ENCODE assay signal across 2 cellular contexts in genomic region chr7:90459888-90460287, GRCh38.
TF ChIP-seq lines count a peak whose summit lies in the region.

No MANE protein-coding gene starts in this region.

TF ChIP-seq in HepG2, 621 proteins besides CTCF, POLR2A, EP300 and RAD21:
- no peak for TF ChIP-seq FOXK2 (IDR thresholded peaks at IDR 0.05)
- no peak for TF ChIP-seq SP2 (CRISPR knock-in tag; IDR thresholded peaks at IDR 0.05)
- TF ChIP-seq, protein P1, sequence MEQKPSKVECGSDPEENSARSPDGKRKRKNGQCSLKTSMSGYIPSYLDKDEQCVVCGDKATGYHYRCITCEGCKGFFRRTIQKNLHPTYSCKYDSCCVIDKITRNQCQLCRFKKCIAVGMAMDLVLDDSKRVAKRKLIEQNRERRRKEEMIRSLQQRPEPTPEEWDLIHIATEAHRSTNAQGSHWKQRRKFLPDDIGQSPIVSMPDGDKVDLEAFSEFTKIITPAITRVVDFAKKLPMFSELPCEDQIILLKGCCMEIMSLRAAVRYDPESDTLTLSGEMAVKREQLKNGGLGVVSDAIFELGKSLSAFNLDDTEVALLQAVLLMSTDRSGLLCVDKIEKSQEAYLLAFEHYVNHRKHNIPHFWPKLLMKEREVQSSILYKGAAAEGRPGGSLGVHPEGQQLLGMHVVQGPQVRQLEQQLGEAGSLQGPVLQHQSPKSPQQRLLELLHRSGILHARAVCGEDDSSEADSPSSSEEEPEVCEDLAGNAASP (CRISPR knock-in tag; IDR thresholded peaks at IDR 0.05; ENCODE audit: borderline replicate concordance), result no peak
- TF ChIP-seq MIXL1 (CRISPR knock-in tag; IDR thresholded peaks at IDR 0.05), result no peak
- no peak for TF ChIP-seq HNRNPL (IDR thresholded peaks at IDR 0.05; ENCODE audit: low read depth, low read length)
- no peak for TF ChIP-seq DZIP1 (CRISPR knock-in tag; IDR thresholded peaks at IDR 0.05)
- TF ChIP-seq, protein P2, sequence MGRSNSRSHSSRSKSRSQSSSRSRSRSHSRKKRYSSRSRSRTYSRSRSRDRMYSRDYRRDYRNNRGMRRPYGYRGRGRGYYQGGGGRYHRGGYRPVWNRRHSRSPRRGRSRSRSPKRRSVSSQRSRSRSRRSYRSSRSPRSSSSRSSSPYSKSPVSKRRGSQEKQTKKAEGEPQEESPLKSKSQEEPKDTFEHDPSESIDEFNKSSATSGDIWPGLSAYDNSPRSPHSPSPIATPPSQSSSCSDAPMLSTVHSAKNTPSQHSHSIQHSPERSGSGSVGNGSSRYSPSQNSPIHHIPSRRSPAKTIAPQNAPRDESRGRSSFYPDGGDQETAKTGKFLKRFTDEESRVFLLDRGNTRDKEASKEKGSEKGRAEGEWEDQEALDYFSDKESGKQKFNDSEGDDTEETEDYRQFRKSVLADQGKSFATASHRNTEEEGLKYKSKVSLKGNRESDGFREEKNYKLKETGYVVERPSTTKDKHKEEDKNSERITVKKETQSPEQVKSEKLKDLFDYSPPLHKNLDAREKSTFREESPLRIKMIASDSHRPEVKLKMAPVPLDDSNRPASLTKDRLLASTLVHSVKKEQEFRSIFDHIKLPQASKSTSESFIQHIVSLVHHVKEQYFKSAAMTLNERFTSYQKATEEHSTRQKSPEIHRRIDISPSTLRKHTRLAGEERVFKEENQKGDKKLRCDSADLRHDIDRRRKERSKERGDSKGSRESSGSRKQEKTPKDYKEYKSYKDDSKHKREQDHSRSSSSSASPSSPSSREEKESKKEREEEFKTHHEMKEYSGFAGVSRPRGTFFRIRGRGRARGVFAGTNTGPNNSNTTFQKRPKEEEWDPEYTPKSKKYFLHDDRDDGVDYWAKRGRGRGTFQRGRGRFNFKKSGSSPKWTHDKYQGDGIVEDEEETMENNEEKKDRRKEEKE (IDR thresholded peaks at IDR 0.05), result no peak
- TF ChIP-seq SMAD3 (CRISPR knock-in tag; IDR thresholded peaks at IDR 0.05), result no peak
- TF ChIP-seq ZNF543 (CRISPR knock-in tag; IDR thresholded peaks at IDR 0.05), result no peak
- no peak for TF ChIP-seq TEF (CRISPR knock-in tag; IDR thresholded peaks at IDR 0.05)
- TF ChIP-seq BORCS8-MEF2B (CRISPR knock-in tag; IDR thresholded peaks at IDR 0.05), result no peak
- no peak for TF ChIP-seq SMYD3 (CRISPR knock-in tag; IDR thresholded peaks at IDR 0.05)
- TF ChIP-seq ADNP (CRISPR knock-in tag; IDR thresholded peaks at IDR 0.05), result no peak
- no peak for TF ChIP-seq ZNF432 (CRISPR knock-in tag; IDR thresholded peaks at IDR 0.05; ENCODE audit: borderline replicate concordance)
- no peak for TF ChIP-seq PLRG1 (conservative IDR thresholded peaks at IDR 0.05)
- no peak for TF ChIP-seq SALL2 (CRISPR knock-in tag; IDR thresholded peaks at IDR 0.05)
- no peak for TF ChIP-seq PRMT3 (CRISPR knock-in tag; IDR thresholded peaks at IDR 0.05; ENCODE audit: borderline replicate concordance, low read depth)
- TF ChIP-seq NFKB2 (CRISPR knock-in tag; IDR thresholded peaks at IDR 0.05; ENCODE audit: borderline replicate concordance), result no peak

TF ChIP-seq in H1, 55 proteins besides CTCF, POLR2A, EP300 and RAD21:
- no peak for TF ChIP-seq EGR1 (IDR thresholded peaks at IDR 0.05; ENCODE audit: borderline replicate concordance, low read depth, low read length)
- TF ChIP-seq CREB1 (IDR thresholded peaks at IDR 0.05), result no peak
- TF ChIP-seq, protein P3, sequence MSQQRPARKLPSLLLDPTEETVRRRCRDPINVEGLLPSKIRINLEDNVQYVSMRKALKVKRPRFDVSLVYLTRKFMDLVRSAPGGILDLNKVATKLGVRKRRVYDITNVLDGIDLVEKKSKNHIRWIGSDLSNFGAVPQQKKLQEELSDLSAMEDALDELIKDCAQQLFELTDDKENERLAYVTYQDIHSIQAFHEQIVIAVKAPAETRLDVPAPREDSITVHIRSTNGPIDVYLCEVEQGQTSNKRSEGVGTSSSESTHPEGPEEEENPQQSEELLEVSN (IDR thresholded peaks at IDR 0.05), result no peak
- TF ChIP-seq ASH2L (IDR thresholded peaks at IDR 0.05; ENCODE audit: low read length), result no peak
- no peak for TF ChIP-seq CTBP2 (IDR thresholded peaks at IDR 0.05; ENCODE audit: borderline replicate concordance, insufficient read depth, insufficient read length, low read length)
- no peak for TF ChIP-seq KDM1A (IDR thresholded peaks at IDR 0.05; ENCODE audit: borderline replicate concordance, low read length)
- TF ChIP-seq KDM4A (IDR thresholded peaks at IDR 0.05; ENCODE audit: low read depth, low read length, severe bottlenecking), result no peak
- no peak for TF ChIP-seq CBX8 (IDR thresholded peaks at IDR 0.05; ENCODE audit: borderline replicate concordance, low read depth, low read length)
- TF ChIP-seq, protein P4, sequence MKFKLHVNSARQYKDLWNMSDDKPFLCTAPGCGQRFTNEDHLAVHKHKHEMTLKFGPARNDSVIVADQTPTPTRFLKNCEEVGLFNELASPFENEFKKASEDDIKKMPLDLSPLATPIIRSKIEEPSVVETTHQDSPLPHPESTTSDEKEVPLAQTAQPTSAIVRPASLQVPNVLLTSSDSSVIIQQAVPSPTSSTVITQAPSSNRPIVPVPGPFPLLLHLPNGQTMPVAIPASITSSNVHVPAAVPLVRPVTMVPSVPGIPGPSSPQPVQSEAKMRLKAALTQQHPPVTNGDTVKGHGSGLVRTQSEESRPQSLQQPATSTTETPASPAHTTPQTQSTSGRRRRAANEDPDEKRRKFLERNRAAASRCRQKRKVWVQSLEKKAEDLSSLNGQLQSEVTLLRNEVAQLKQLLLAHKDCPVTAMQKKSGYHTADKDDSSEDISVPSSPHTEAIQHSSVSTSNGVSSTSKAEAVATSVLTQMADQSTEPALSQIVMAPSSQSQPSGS (IDR thresholded peaks at IDR 0.05; ENCODE audit: low read length), result no peak
- no peak for TF ChIP-seq NANOG (IDR thresholded peaks at IDR 0.05; ENCODE audit: insufficient read depth, low read depth, low read length, poor library complexity, severe bottlenecking)
- TF ChIP-seq HDAC2 (IDR thresholded peaks at IDR 0.05; ENCODE audit: borderline replicate concordance in 1 of 2, low read depth in 2 of 2, low read length in 2 of 2), result no peak
- no peak for TF ChIP-seq POLR2AphosphoS5 (IDR thresholded peaks at IDR 0.05; ENCODE audit: low read depth, low read length)
- TF ChIP-seq JUND (IDR thresholded peaks at IDR 0.05; ENCODE audit: low read length), result no peak
- no peak for TF ChIP-seq SAP30 (IDR thresholded peaks at IDR 0.05; ENCODE audit: insufficient read depth, insufficient replicate concordance, low read length)
- no peak for TF ChIP-seq CHD1 (IDR thresholded peaks at IDR 0.05; ENCODE audit: low read depth, low read length)
- TF ChIP-seq YY1 (IDR thresholded peaks at IDR 0.05; ENCODE audit: low read depth, low read length), result no peak
TF ChIP-seq in H1: peak in this region for 0.
